In genomic region chr11:63682045-63682915, GRCh38 we compare ENCODE assay signal across 8 cellular contexts. TPM values are rescaled to one million over a fixed set of nuclear protein-coding genes. Genes with fewer than 3 reads are reported as not detected.
DNase-seq lines count a peak whose midpoint lies in the region; ATAC-seq and TF ChIP-seq lines count a peak whose summit lies in the region.

No MANE protein-coding gene starts in this region.

- peak overlapping the region; percentile 68 for H3K4me3 ChIP-seq in A673 (ENCODE audit: low read depth, low read length, poor library complexity, severe bottlenecking)
- peak overlapping the region; percentile 82 for H3K4me3 ChIP-seq in MM.1S (ENCODE audit: low read length)
- peak overlapping the region; percentile 93 for H3K4me3 ChIP-seq in fibroblast of pulmonary artery (replicated peaks; ENCODE audit: low read depth, low read length)

- H3K36me3 Mint-ChIP-seq in activated B cell treated with CpG ODN at 0.5 μM for 24 hours (ENCODE audit: low read depth) = peaks cover 6% of the 10 kb centered on the region
- peaks cover 5% of the 10 kb centered on the region for H3K36me3 Mint-ChIP-seq in nephron progenitor cell (ENCODE audit: low read depth)

- peaks cover 7% of the 10 kb centered on the region; the same call in 1 of the 2 replicates for H4K20me1 ChIP-seq in MM.1S (ENCODE audit: insufficient read depth, low read length)

- TF ChIP-seq CTCF in A673 (conservative IDR thresholded peaks at IDR 0.05; ENCODE audit: low read depth, low read length) = no peak; the same call in 1 of the 2 replicates
- peak; percentile 41 for TF ChIP-seq CTCF in MM.1S (IDR thresholded peaks at IDR 0.05; ENCODE audit: low read length)
- no peak for TF ChIP-seq CTCF in activated B cell treated with CpG ODN at 0.5 μM for 24 hours (IDR thresholded peaks at IDR 0.05)
- no peak for TF ChIP-seq CTCF in fibroblast of pulmonary artery (IDR thresholded peaks at IDR 0.05; ENCODE audit: low read length, missing control alignments)
- TF ChIP-seq CTCF in nephron progenitor cell (IDR thresholded peaks at IDR 0.05) = peak; percentile 24
- no peak for TF ChIP-seq CTCF in omental fat pad (IDR thresholded peaks at IDR 0.05)

- H3K27me3 ChIP-seq in A673 (replicated peaks; ENCODE audit: insufficient read depth, low read depth, low read length, poor library complexity) = no peaks in the 10 kb centered on the region
- H3K27me3 ChIP-seq in MM.1S (replicated peaks; ENCODE audit: insufficient read depth, low read length) = no peaks in the 10 kb centered on the region

- peaks cover 13% of the 10 kb centered on the region for H3F3A ChIP-seq in MM.1S (ENCODE audit: insufficient read depth, low read length)

- peaks cover 56% of the 10 kb centered on the region for H3K79me2 ChIP-seq in MM.1S (ENCODE audit: low read length)

- H3K27ac Mint-ChIP-seq in activated B cell treated with CpG ODN at 0.5 μM for 24 hours = peak overlapping the region; percentile 86
- H3K27ac Mint-ChIP-seq in nephron progenitor cell = peak overlapping the region; percentile 24

- POLR2A ChIA-PET in A673 (lab: Charles Lee; ENCODE audit: low non-redundant PET) = interaction anchor here (0.6 kb wide), 3 partner anchors 8 to 19 kb away, joined by 3 to 18 read pairs (median 5); no protein-coding TSS in a partner anchor
- POLR2A ChIA-PET in activated B cell treated with CpG ODN at 0.5 μM for 24 hours (lab: Charles Lee) = interaction anchor here (0.6 to 3.0 kb wide), 3 partner anchors 11 to 800 kb away, joined by 3 to 31 read pairs (median 6); partner anchors contain the start of gene ATL3

- H3K27me3 Mint-ChIP-seq in activated B cell treated with CpG ODN at 0.5 μM for 24 hours (no peaks in the 10 kb centered on the region), nephron progenitor cell (ENCODE audit: low read depth, poor library complexity) (peaks cover 13% of the 10 kb centered on the region)

- H3K9me3 ChIP-seq in A673 (ENCODE audit: low read depth, low read length, poor library complexity, severe bottlenecking) (no peaks in the 10 kb centered on the region), MM.1S (replicated peaks; ENCODE audit: insufficient read depth, low read length) (no peaks in the 10 kb centered on the region)

- H3K4me3 Mint-ChIP-seq in activated B cell treated with CpG ODN at 0.5 μM for 24 hours (peak overlapping the region; percentile 94), nephron progenitor cell (peak overlapping the region; percentile 94)

- ATAC-seq in GM18511 (IDR thresholded peaks at IDR 0.05; ENCODE audit: unreplicated experiment) (peak; percentile 12), activated B cell treated with CpG ODN at 0.5 μM for 24 hours (ENCODE audit: low read depth) (no peak), omental fat pad (ENCODE audit: low FRiP score) (no peak)

- intact Hi-C loops in A673 (cut with micrococcal nuclease; ENCODE audit: unreplicated experiment) = loop anchor here (5.0 kb wide), 1 partner anchor 55 kb away; no protein-coding TSS in a partner anchor
- intact Hi-C loops in activated B cell treated with CpG ODN at 0.5 μM for 24 hours (cut with micrococcal nuclease) = no loop called here

- no peaks in the 10 kb centered on the region for H3K9me3 Mint-ChIP-seq in activated B cell treated with CpG ODN at 0.5 μM for 24 hours
- H3K9me3 Mint-ChIP-seq in nephron progenitor cell = no peaks in the 10 kb centered on the region

- TSS peak; percentile 50 for BruUV-seq in A673 (replicated peaks; lab: Mats Ljungman, UMichigan)

- CTCF ChIA-PET in A673 (lab: Charles Lee) = interaction anchor here (0.6 kb wide), 3 partner anchors 148 to 491 kb away, joined by 3 to 10 read pairs (median 5); no protein-coding TSS in a partner anchor
- CTCF ChIA-PET in activated B cell treated with CpG ODN at 0.5 μM for 24 hours (lab: Charles Lee) = interaction anchor here (1.2 to 3.0 kb wide), 6 partner anchors 9 to 85 kb away, joined by 3 to 15 read pairs (median 3); partner anchors contain the start of gene ATL3

- peak overlapping the region; percentile 85 for H3K4me2 ChIP-seq in MM.1S (ENCODE audit: low read depth, low read length)

- H3K9ac ChIP-seq in MM.1S (ENCODE audit: low read length) = peak overlapping the region; percentile 72; the same call in 1 of the 2 replicates

- peak overlapping the region; percentile 99 for H2AFZ ChIP-seq in MM.1S (ENCODE audit: low read length)

- H3K4me1 ChIP-seq in A673 (ENCODE audit: insufficient read depth, low read length, poor library complexity, severe bottlenecking) = peaks cover 47% of the 10 kb centered on the region
- peaks cover 16% of the 10 kb centered on the region for H3K4me1 ChIP-seq in MM.1S (ENCODE audit: low read length)

- H3K4me1 Mint-ChIP-seq in activated B cell treated with CpG ODN at 0.5 μM for 24 hours (peaks cover 25% of the 10 kb centered on the region), nephron progenitor cell (peaks cover 40% of the 10 kb centered on the region)

- peak overlapping the region; percentile 92 for H3K27ac ChIP-seq in A673 (ENCODE audit: low read depth, low read length, poor library complexity, severe bottlenecking)
- peak overlapping the region; percentile 71; the same call in 1 of the 2 replicates for H3K27ac ChIP-seq in MM.1S (ENCODE audit: low read length)

- H3K9me2 ChIP-seq in MM.1S (replicated peaks; ENCODE audit: insufficient read depth, low read length) = no peaks in the 10 kb centered on the region

- DNase-seq in A673 (ENCODE audit: low spot score) = peak; percentile 68
- DNase-seq in MM.1S = no peak
- DNase-seq in activated B cell treated with CpG ODN at 0.5 μM for 24 hours = no peak
- peak; percentile 24 for DNase-seq in fibroblast of pulmonary artery (ENCODE audit: low read depth)
- peak; percentile 26 for DNase-seq in nephron progenitor cell
- no peak for DNase-seq in NK-92 treated with Interleukin-12 subunit alpha and Interleukin-12 subunit beta, amount 100 ng/mL, for 24 hours (lab: John Stamatoyannopoulos, UW)
- no peak for DNase-seq in omental fat pad (ENCODE audit: low spot score)

- H3K36me3 ChIP-seq in A673 (ENCODE audit: insufficient read depth, low read length, poor library complexity, severe bottlenecking) (peaks cover 2% of the 10 kb centered on the region), MM.1S (replicated peaks; ENCODE audit: insufficient read depth, low read length) (no peaks in the 10 kb centered on the region)

RNA-seq across cellular contexts. Expression of gene RTN3, which starts 1.0 kb away (rescaled TPM):
- total RNA-seq in A673 (2021) (268 and 275 TPM in 2 replicates), activated B cell treated with CpG ODN at 0.5 μM for 24 hours (16.2 and 18.5 TPM in 2 replicates), omental fat pad (100 to 1,000 TPM; 137 to 307 (median 193) TPM)

RNA-seq across cellular contexts. Expression of gene ATL3, which starts 11.1 kb away (rescaled TPM):
- total RNA-seq in A673 (2021) (53.8 and 63.9 TPM in 2 replicates), activated B cell treated with CpG ODN at 0.5 μM for 24 hours (31.8 and 32.9 TPM in 2 replicates), omental fat pad (100 to 1,000 TPM in 1 of 4 donors, 10 to 100 TPM in 3; 84.4 to 100 (median 86.5) TPM)

Comparison
In these comparisons a context has a peak if more than half of its experiments do, and no peak if none do; other contexts are left out.
1. DNase-seq: peak in A673 (single experiment), fibroblast of pulmonary artery (single experiment) and nephron progenitor cell (single experiment); none in MM.1S (single experiment), activated B cell treated with CpG ODN at 0.5 μM for 24 hours (single experiment), NK-92 treated with Interleukin-12 subunit alpha and Interleukin-12 subunit beta, amount 100 ng/mL, for 24 hours (single experiment) and omental fat pad (single experiment).
2. CTCF ChIP-seq: peak in MM.1S (single experiment) and nephron progenitor cell (single experiment); none in A673 (single experiment), activated B cell treated with CpG ODN at 0.5 μM for 24 hours (single experiment), fibroblast of pulmonary artery (single experiment) and omental fat pad (0 of 3).
3. Peak in every context shown above with its lines, with median percentiles within 50 percentile points of each other: H3K4me3 ChIP-seq.